Comparison of ENCODE assay signal across 15 cellular contexts in genomic region chr9:129929467-129930125, GRCh38.
DNase-seq lines count a peak whose midpoint lies in the region; ATAC-seq and TF ChIP-seq lines count a peak whose summit lies in the region.
"Had no signal": no experiment of that assay in that cellular context is flagged by ENCODE, and none has a peak within 500 bp of the region (broad histone marks: within the 10 kb centered on the region; RNA-seq: fewer than 3 reads in every experiment).

No MANE protein-coding gene starts in this region.

- no peak for ATAC-seq in activated CD8-positive, alpha-beta memory T cell treated with anti-CD3 and anti-CD28 coated beads, Interleukin-2, amount 10 ng/mL, durations not matched to agents 7 days and 5 days
- ATAC-seq in GM19463 (IDR thresholded peaks at IDR 0.05; ENCODE audit: unreplicated experiment) (no peak), heart right ventricle (no peak)
- ATAC-seq: left lobe of liver; naive thymus-derived CD4-positive, alpha-beta T cell; SK-N-SH treated with all-trans-retinoic acid at 6 μM for 48 hours had no signal

- H3K4me1 ChIP-seq in heart right ventricle: peaks cover 3 to 45% (median 39%) of the 10 kb centered on the region in 9 donors

- H3K27me3 ChIP-seq in heart right ventricle: no peaks in the 10 kb centered on the region
- H3K27me3 ChIP-seq: thyroid gland had no signal

- H3K27me3 Mint-ChIP-seq in activated CD8-positive, alpha-beta memory T cell treated with anti-CD3 and anti-CD28 coated beads, Interleukin-2, amount 10 ng/mL, durations not matched to agents 7 days and 5 days: no peaks in the 10 kb centered on the region
- H3K27me3 Mint-ChIP-seq in activated T-helper 2 cell treated with anti-CD3 and anti-CD28 coated beads, Interferon-gamma antibody, Interleukin-2, Interleukin-4, amounts not matched to agents 10 μg/mL and 5 μg/mL and 100 μg/mL, durations not matched to agents 14 hours and 24 hours and 36 hours (ENCODE audit: low read depth): no peaks in the 10 kb centered on the region
- H3K27me3 Mint-ChIP-seq: dendritic cell treated with granulocyte-macrophage colony-stimulating factor and Interleukin-4, amounts not matched to agents 40 ng/mL and 50 ng/mL, for 4 days; naive thymus-derived CD4-positive, alpha-beta T cell had no signal

- no peak for DNase-seq in activated CD8-positive, alpha-beta memory T cell treated with anti-CD3 and anti-CD28 coated beads, Interleukin-2, amount 10 ng/mL, durations not matched to agents 7 days and 5 days
- no peak for DNase-seq in activated CD8-positive, alpha-beta memory T cell treated with anti-CD3 and anti-CD28 coated beads, Interleukin-2, amount 50 U/mL, for 4 hours
- DNase-seq in HPDE6-E6E7 (ENCODE audit: extremely low spot score): peak; percentile 32
- DNase-seq in activated T-helper 2 cell treated with anti-CD3 and anti-CD28 coated beads, Interferon-gamma antibody, Interleukin-2, Interleukin-4, amounts not matched to agents 10 μg/mL and 5 μg/mL and 100 μg/mL, durations not matched to agents 14 hours and 24 hours and 36 hours (ENCODE audit: low spot score): no peak
- DNase-seq in midbrain (lab: John Stamatoyannopoulos, UW): peak; percentile 22
- no peak for DNase-seq in stimulated activated CD4-positive, alpha-beta T cell treated with anti-CD3 and anti-CD28 coated beads, Interleukin-4, amount 100 ng/mL, for 1 hour
- DNase-seq in heart right ventricle: no peak
- DNase-seq: naive thymus-derived CD4-positive, alpha-beta T cell; NCI-H1694; NCI-H446 treated with DMSO at 0.1 percent for 48 hours; thyroid gland had no signal

- H3K4me1 Mint-ChIP-seq in activated CD8-positive, alpha-beta memory T cell treated with anti-CD3 and anti-CD28 coated beads, Interleukin-2, amount 10 ng/mL, durations not matched to agents 7 days and 5 days: peaks cover 45% of the 10 kb centered on the region
- H3K4me1 Mint-ChIP-seq in activated T-helper 2 cell treated with anti-CD3 and anti-CD28 coated beads, Interferon-gamma antibody, Interleukin-2, Interleukin-4, amounts not matched to agents 10 μg/mL and 5 μg/mL and 100 μg/mL, durations not matched to agents 14 hours and 24 hours and 36 hours (ENCODE audit: low read depth): peaks cover 46% of the 10 kb centered on the region

- H3K27ac ChIP-seq in heart right ventricle: no peak overlapping the region
- H3K27ac ChIP-seq: thyroid gland had no signal

- H3K4me3 ChIP-seq in heart right ventricle: no peak overlapping the region
- H3K4me3 ChIP-seq: thyroid gland had no signal

- H3K36me3 Mint-ChIP-seq in activated CD8-positive, alpha-beta memory T cell treated with anti-CD3 and anti-CD28 coated beads, Interleukin-2, amount 10 ng/mL, durations not matched to agents 7 days and 5 days: peaks cover 45% of the 10 kb centered on the region
- peaks cover 79% of the 10 kb centered on the region for H3K36me3 Mint-ChIP-seq in activated T-helper 2 cell treated with anti-CD3 and anti-CD28 coated beads, Interferon-gamma antibody, Interleukin-2, Interleukin-4, amounts not matched to agents 10 μg/mL and 5 μg/mL and 100 μg/mL, durations not matched to agents 14 hours and 24 hours and 36 hours (ENCODE audit: low read depth)

- WGBS in heart right ventricle, 2 donors: 96 to 98% methylated on average over 10 of the region's 10 CpGs

- H3K9me3 Mint-ChIP-seq in activated CD8-positive, alpha-beta memory T cell treated with anti-CD3 and anti-CD28 coated beads, Interleukin-2, amount 10 ng/mL, durations not matched to agents 7 days and 5 days (ENCODE audit: low read depth): no peaks in the 10 kb centered on the region
- H3K9me3 Mint-ChIP-seq in activated T-helper 2 cell treated with anti-CD3 and anti-CD28 coated beads, Interferon-gamma antibody, Interleukin-2, Interleukin-4, amounts not matched to agents 10 μg/mL and 5 μg/mL and 100 μg/mL, durations not matched to agents 14 hours and 24 hours and 36 hours: no peaks in the 10 kb centered on the region
- H3K9me3 Mint-ChIP-seq: dendritic cell treated with granulocyte-macrophage colony-stimulating factor and Interleukin-4, amounts not matched to agents 40 ng/mL and 50 ng/mL, for 4 days had no signal

- peak overlapping the region; percentile 84 for H3K27ac Mint-ChIP-seq in activated CD8-positive, alpha-beta memory T cell treated with anti-CD3 and anti-CD28 coated beads, Interleukin-2, amount 10 ng/mL, durations not matched to agents 7 days and 5 days
- H3K27ac Mint-ChIP-seq in activated T-helper 2 cell treated with anti-CD3 and anti-CD28 coated beads, Interferon-gamma antibody, Interleukin-2, Interleukin-4, amounts not matched to agents 10 μg/mL and 5 μg/mL and 100 μg/mL, durations not matched to agents 14 hours and 24 hours and 36 hours: peak overlapping the region; percentile 86
- H3K27ac Mint-ChIP-seq: dendritic cell treated with granulocyte-macrophage colony-stimulating factor and Interleukin-4, amounts not matched to agents 40 ng/mL and 50 ng/mL, for 4 days had no signal

- TF ChIP-seq CTCF in heart right ventricle (IDR thresholded peaks at IDR 0.05): no peak

- H3K36me3 ChIP-seq in heart right ventricle: peaks cover 0 to 57% (median 15%) of the 10 kb centered on the region in 9 donors

- no peak overlapping the region for H3K4me3 Mint-ChIP-seq in activated CD8-positive, alpha-beta memory T cell treated with anti-CD3 and anti-CD28 coated beads, Interleukin-2, amount 10 ng/mL, durations not matched to agents 7 days and 5 days
- peak overlapping the region; percentile 30 for H3K4me3 Mint-ChIP-seq in activated T-helper 2 cell treated with anti-CD3 and anti-CD28 coated beads, Interferon-gamma antibody, Interleukin-2, Interleukin-4, amounts not matched to agents 10 μg/mL and 5 μg/mL and 100 μg/mL, durations not matched to agents 14 hours and 24 hours and 36 hours (ENCODE audit: low read depth)
- H3K4me3 Mint-ChIP-seq: dendritic cell treated with granulocyte-macrophage colony-stimulating factor and Interleukin-4, amounts not matched to agents 40 ng/mL and 50 ng/mL, for 4 days; naive thymus-derived CD4-positive, alpha-beta T cell had no signal

- intact Hi-C loops in activated T-helper 2 cell treated with anti-CD3 and anti-CD28 coated beads, Interferon-gamma antibody, Interleukin-2, Interleukin-4, amounts not matched to agents 10 μg/mL and 5 μg/mL and 100 μg/mL, durations not matched to agents 14 hours and 24 hours and 36 hours (cut with micrococcal nuclease): no loop called here
- intact Hi-C loops in heart right ventricle (cut with DNase I): loop anchor here in 1 of 10 donors (5.0 kb wide), 2 partner anchors 38 to 42 kb away; no protein-coding TSS in a partner anchor

- no peaks in the 10 kb centered on the region for H3K9me3 ChIP-seq in heart right ventricle
- H3K9me3 ChIP-seq: thyroid gland had no signal

- CTCF ChIA-PET in activated CD8-positive, alpha-beta memory T cell treated with anti-CD3 and anti-CD28 coated beads, Interleukin-2, amount 10 ng/mL, durations not matched to agents 7 days and 5 days (lab: Charles Lee): interaction anchor here (0.5 to 1.1 kb wide), 2 partner anchors 44 to 308 kb away, joined by 3 to 4 read pairs; no protein-coding TSS in a partner anchor

Comparison
In these comparisons a context has a peak if more than half of its experiments do, and no peak if none do; other contexts are left out.
1. DNase-seq: peak in HPDE6-E6E7 (single experiment) and midbrain (single experiment); none in activated CD8-positive, alpha-beta memory T cell treated with anti-CD3 and anti-CD28 coated beads, Interleukin-2, amount 10 ng/mL, durations not matched to agents 7 days and 5 days (single experiment), activated CD8-positive, alpha-beta memory T cell treated with anti-CD3 and anti-CD28 coated beads, Interleukin-2, amount 50 U/mL, for 4 hours (single experiment), activated T-helper 2 cell treated with anti-CD3 and anti-CD28 coated beads, Interferon-gamma antibody, Interleukin-2, Interleukin-4, amounts not matched to agents 10 μg/mL and 5 μg/mL and 100 μg/mL, durations not matched to agents 14 hours and 24 hours and 36 hours (single experiment), stimulated activated CD4-positive, alpha-beta T cell treated with anti-CD3 and anti-CD28 coated beads, Interleukin-4, amount 100 ng/mL, for 1 hour (single experiment) and heart right ventricle (0 of 2).